30 cellular contexts compared by ENCODE assay signal in the genomic region with DNA sequence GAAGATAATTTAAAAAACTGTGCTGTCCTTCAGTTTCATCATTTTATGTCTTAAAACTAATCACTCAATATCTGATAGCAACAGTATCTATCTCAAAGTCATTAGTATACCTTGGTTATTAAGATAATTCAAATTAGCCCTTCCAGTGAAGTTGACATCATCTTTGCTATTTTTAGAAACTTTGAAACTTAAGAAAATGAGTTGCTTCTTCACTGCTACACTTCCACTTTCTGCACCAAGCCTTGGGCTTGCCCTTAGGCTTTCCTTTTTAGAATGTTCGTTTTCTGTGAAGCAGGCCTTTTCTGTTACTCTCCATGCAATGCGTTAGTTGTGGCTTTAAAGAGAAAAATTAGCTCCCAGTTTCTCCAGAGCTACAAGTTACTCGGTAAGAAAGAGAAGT. TPM values are rescaled to one million over a fixed set of nuclear protein-coding genes. Genes with fewer than 3 reads are reported as not detected.
DNase-seq lines count a peak whose midpoint lies in the region; ATAC-seq and TF ChIP-seq lines count a peak whose summit lies in the region.
"Had no signal": no experiment of that assay in that cellular context is flagged by ENCODE, and none has a peak within 500 bp of the region (broad histone marks: within the 10 kb centered on the region; RNA-seq: fewer than 3 reads in every experiment).

No MANE protein-coding gene starts in this region.

- ATAC-seq in HG03097 (IDR thresholded peaks at IDR 0.05; ENCODE audit: low FRiP score, unreplicated experiment): no peak
- ATAC-seq: activated CD4-positive, CD25-positive, alpha-beta regulatory T cell treated with anti-CD3 and anti-CD28 coated beads, Interleukin-2, amount 50 U/mL, for 24 hours; activated CD8-positive, alpha-beta T cell treated with anti-CD3 and anti-CD28 coated beads, Interleukin-2, amount 10 ng/mL, durations not matched to agents 7 days and 5 days; GM23338; left colon; PC-3 had no signal

- peak; percentile 17 for DNase-seq in NOMO-1 treated with DMSO at 0.1 percent for 48 hours (lab: John Stamatoyannopoulos, UW; ENCODE audit: unreplicated experiment)
- DNase-seq in NOMO-1 treated with dmso at 0.1 percent for 144 hours (lab: John Stamatoyannopoulos, UW; ENCODE audit: unreplicated experiment): no peak
- DNase-seq in KBM-7: peak; percentile 42
- peak; percentile 14 for DNase-seq in SKM-1 (lab: John Stamatoyannopoulos, UW; ENCODE audit: unreplicated experiment)
- no peak for DNase-seq in smooth muscle cell (lab: John Stamatoyannopoulos, UW; ENCODE audit: unreplicated experiment)
- DNase-seq in NCI-H187 treated with DMSO at 0.1 percent for 48 hours (lab: John Stamatoyannopoulos, UW): no peak
- no peak for DNase-seq in HCEC 1CT
- DNase-seq: 8988T; activated CD8-positive, alpha-beta T cell treated with anti-CD3 and anti-CD28 coated beads, Interleukin-2, amount 10 ng/mL, durations not matched to agents 7 days and 5 days; activated naive CD4-positive, alpha-beta T cell; activated T-cell treated with anti-CD3 and anti-CD28 coated beads, Interleukin-2, amount 50 U/mL, for 24 hours; CD8-positive, alpha-beta memory T cell; DMS53; effector CD4-positive, alpha-beta T cell; erythroblast; GF-D8; left colon; mesenchymal stem cell; NCI-H1092 treated with DMSO at 0.1 percent for 48 hours; NCI-H1930; NCI-H526; PC-3; Right ventricle myocardium superior; sigmoid colon; stimulated activated CD4-positive, alpha-beta T cell treated with anti-CD3 and anti-CD28 coated beads, Interleukin-15, amount 100 ng/mL, for 24 hours; upper lobe of left lung had no signal

- no peak overlapping the region for H3K27ac ChIP-seq in smooth muscle cell (ENCODE audit: low read depth)
- H3K27ac ChIP-seq: prostate gland, sigmoid colon, upper lobe of left lung had no signal

- peak overlapping the region; percentile 33 for H2AFZ ChIP-seq in smooth muscle cell (ENCODE audit: low read depth)
- H2AFZ ChIP-seq: GM23338 had no signal

- 51% methylated on average over 3 of the region's 3 CpGs for WGBS in smooth muscle cell (ENCODE audit: low lambda C conversion rate)

- peaks cover 5% of the 10 kb centered on the region for H3K79me2 ChIP-seq in smooth muscle cell (ENCODE audit: low read depth)

- no peak overlapping the region for H3K4me3 ChIP-seq in smooth muscle cell
- H3K4me3 ChIP-seq: GM23338, prostate gland, sigmoid colon, upper lobe of left lung had no signal

- no peak for TF ChIP-seq CTCF in smooth muscle cell (IDR thresholded peaks at IDR 0.05; ENCODE audit: borderline replicate concordance, insufficient read depth, poor library complexity, severe bottlenecking)

- no peaks in the 10 kb centered on the region for H3K4me1 ChIP-seq in smooth muscle cell (ENCODE audit: low read depth)
- H3K4me1 ChIP-seq: prostate gland, sigmoid colon had no signal

- no peaks in the 10 kb centered on the region for H3K27me3 ChIP-seq in smooth muscle cell (ENCODE audit: low read depth)

- H3K9me3 ChIP-seq in smooth muscle cell (replicated peaks; ENCODE audit: low read depth): no peaks in the 10 kb centered on the region
- H3K9me3 ChIP-seq: prostate gland, sigmoid colon, upper lobe of left lung had no signal

- H3K4me2 ChIP-seq in smooth muscle cell: no peak overlapping the region
- H3K4me2 ChIP-seq: GM23338 had no signal

- H3K9ac ChIP-seq in smooth muscle cell (ENCODE audit: low read depth): no peak overlapping the region

- H3F3A ChIP-seq in smooth muscle cell (ENCODE audit: low read depth): no peaks in the 10 kb centered on the region

- H4K20me1 ChIP-seq in smooth muscle cell (ENCODE audit: low read depth): no peaks in the 10 kb centered on the region

- in situ Hi-C loops in KBM-7 (cut with MboI; ENCODE audit: low pct_unique_long_range_greater_than_20kb, low sequenced_read_pairs): no loop called here

- no peaks in the 10 kb centered on the region for H3K36me3 ChIP-seq in smooth muscle cell (ENCODE audit: low read depth)
- H3K36me3 ChIP-seq: prostate gland, sigmoid colon, upper lobe of left lung had no signal

RNA-seq across cellular contexts. Expression of gene VAMP7, which starts 4.4 kb away (rescaled TPM):
- total RNA-seq in smooth muscle cell: 53.8 and 65.1 TPM in 2 replicates
- polyA plus RNA-seq in smooth muscle cell: 25.0 and 33.8 TPM in 2 replicates

Comparison
In these comparisons a context has a peak if more than half of its experiments do, and no peak if none do; other contexts are left out.
1. DNase-seq: peak in NOMO-1 treated with DMSO at 0.1 percent for 48 hours (single experiment), KBM-7 (single experiment) and SKM-1 (single experiment); none in NOMO-1 treated with dmso at 0.1 percent for 144 hours (single experiment), smooth muscle cell (single experiment), NCI-H187 treated with DMSO at 0.1 percent for 48 hours (single experiment) and HCEC 1CT (single experiment).